In genomic region chr3:187870360-187871203, GRCh38 we compare ENCODE assay signal across 15 cellular contexts.
DNase-seq lines count a peak whose midpoint lies in the region; ATAC-seq and TF ChIP-seq lines count a peak whose summit lies in the region.
"Had no signal": no experiment of that assay in that cellular context is flagged by ENCODE, and none has a peak within 500 bp of the region (broad histone marks: within the 10 kb centered on the region; RNA-seq: fewer than 3 reads in every experiment).

No MANE protein-coding gene starts in this region.

- no peaks in the 10 kb centered on the region for H3K36me3 ChIP-seq in body of pancreas (replicated peaks in 1 of 2; ENCODE audit: insufficient read depth in 1 of 2, low read depth in 2 of 2)
- H3K36me3 ChIP-seq: stomach had no signal

- intact Hi-C loops in body of pancreas (cut with DNase I) (no loop called here), posterior cingulate gyrus (cut with DNase I) (no loop called here)

- H3K27me3 ChIP-seq in body of pancreas, result no peaks in the 10 kb centered on the region
- H3K27me3 ChIP-seq: stomach had no signal

- no peak for TF ChIP-seq POLR2A in body of pancreas (IDR thresholded peaks at IDR 0.05)

- no peak overlapping the region for H3K4me3 Mint-ChIP-seq in activated CD8-positive, alpha-beta memory T cell treated with anti-CD3 and anti-CD28 coated beads, Interleukin-2, amount 10 ng/mL, durations not matched to agents 7 days and 5 days
- H3K4me3 Mint-ChIP-seq: naive B cell; T-helper 1 cell treated with Interleukin-12 subunit alpha and Interleukin-12 subunit beta and Interleukin-4 antibody, amounts not matched to agents 30 μg/mL and 1 μg/mL, for 36 hours had no signal

- 68 to 79% methylated on average over 5 of the region's 5 CpGs for WGBS in body of pancreas, 2 donors

- no peak overlapping the region for H3K27ac ChIP-seq in body of pancreas
- H3K27ac ChIP-seq: skin epidermis, stomach had no signal

- peak overlapping the region; percentile 16 for H3K27ac Mint-ChIP-seq in activated CD8-positive, alpha-beta memory T cell treated with anti-CD3 and anti-CD28 coated beads, Interleukin-2, amount 10 ng/mL, durations not matched to agents 7 days and 5 days
- H3K27ac Mint-ChIP-seq: T-helper 1 cell treated with Interleukin-12 subunit alpha and Interleukin-12 subunit beta and Interleukin-4 antibody, amounts not matched to agents 30 μg/mL and 1 μg/mL, for 36 hours had no signal

- CTCF ChIA-PET in activated CD8-positive, alpha-beta memory T cell treated with anti-CD3 and anti-CD28 coated beads, Interleukin-2, amount 10 ng/mL, durations not matched to agents 7 days and 5 days (lab: Charles Lee), result interaction anchor here (0.6 to 3.0 kb wide), 2 partner anchors 130 to 1084 kb away, joined by 4 to 6 read pairs; no protein-coding TSS in a partner anchor

- no peak overlapping the region for H3K4me3 ChIP-seq in body of pancreas
- H3K4me3 ChIP-seq: skin epidermis, stomach had no signal

- DNase-seq in activated CD8-positive, alpha-beta memory T cell treated with anti-CD3 and anti-CD28 coated beads, Interleukin-2, amount 10 ng/mL, durations not matched to agents 7 days and 5 days, result no peak
- DNase-seq in activated CD8-positive, alpha-beta memory T cell treated with anti-CD3 and anti-CD28 coated beads, Interleukin-2, amount 50 U/mL, for 4 hours, result no peak
- DNase-seq in stimulated activated CD4-positive, alpha-beta T cell treated with anti-CD3 and anti-CD28 coated beads, Interleukin-4, amount 100 ng/mL, for 24 hours, result peak; percentile 14
- DNase-seq in mesenteric fat pad (ENCODE audit: low spot score), result no peak
- no peak for DNase-seq in body of pancreas
- DNase-seq in posterior cingulate gyrus, result no peak
- DNase-seq: HCEC 1CT, naive B cell, NCI-H2081 treated with DMSO at 0.1 percent for 48 hours, OCI-M1, stomach had no signal

- ATAC-seq in activated CD8-positive, alpha-beta memory T cell treated with anti-CD3 and anti-CD28 coated beads, Interleukin-2, amount 10 ng/mL, durations not matched to agents 7 days and 5 days, result peak; percentile 39
- ATAC-seq in HG02610 (IDR thresholded peaks at IDR 0.05; ENCODE audit: unreplicated experiment) (peak; percentile 87), HG03571 (IDR thresholded peaks at IDR 0.05; ENCODE audit: unreplicated experiment) (peak; percentile 76), body of pancreas (no peak)

- peaks cover 3% of the 10 kb centered on the region for H3K36me3 Mint-ChIP-seq in activated CD8-positive, alpha-beta memory T cell treated with anti-CD3 and anti-CD28 coated beads, Interleukin-2, amount 10 ng/mL, durations not matched to agents 7 days and 5 days
- H3K36me3 Mint-ChIP-seq: naive B cell had no signal

- no peaks in the 10 kb centered on the region for H3K9me3 ChIP-seq in body of pancreas
- H3K9me3 ChIP-seq: stomach had no signal

- no peaks in the 10 kb centered on the region for H3K9me3 Mint-ChIP-seq in activated CD8-positive, alpha-beta memory T cell treated with anti-CD3 and anti-CD28 coated beads, Interleukin-2, amount 10 ng/mL, durations not matched to agents 7 days and 5 days (ENCODE audit: low read depth)
- H3K9me3 Mint-ChIP-seq: naive B cell had no signal

- no peaks in the 10 kb centered on the region for H3K27me3 Mint-ChIP-seq in activated CD8-positive, alpha-beta memory T cell treated with anti-CD3 and anti-CD28 coated beads, Interleukin-2, amount 10 ng/mL, durations not matched to agents 7 days and 5 days
- H3K27me3 Mint-ChIP-seq: naive B cell had no signal

- H3K4me1 Mint-ChIP-seq in activated CD8-positive, alpha-beta memory T cell treated with anti-CD3 and anti-CD28 coated beads, Interleukin-2, amount 10 ng/mL, durations not matched to agents 7 days and 5 days, result peaks cover 25% of the 10 kb centered on the region
- H3K4me1 Mint-ChIP-seq: naive B cell had no signal

- no peak for TF ChIP-seq CTCF in body of pancreas (IDR thresholded peaks at IDR 0.05)

- H3K4me1 ChIP-seq in body of pancreas, result no peaks in the 10 kb centered on the region
- H3K4me1 ChIP-seq: stomach had no signal
